29 cellular contexts compared by ENCODE assay signal in genomic region chr21:20943476-20944085, GRCh38. TPM values are rescaled to one million over a fixed set of nuclear protein-coding genes. Genes with fewer than 3 reads are reported as not detected.
DNase-seq lines count a peak whose midpoint lies in the region; ATAC-seq and TF ChIP-seq lines count a peak whose summit lies in the region.
"Had no signal": no experiment of that assay in that cellular context is flagged by ENCODE, and none has a peak within 500 bp of the region (broad histone marks: within the 10 kb centered on the region; RNA-seq: fewer than 3 reads in every experiment).

No MANE protein-coding gene starts in this region.

- no peak overlapping the region for H3K27ac ChIP-seq in CD4-positive, alpha-beta T cell (ENCODE audit: low read depth, low read length)
- H3K27ac ChIP-seq: BLaER1 treated with 17β-estradiol and CSF1 and Interleukin-3, amounts not matched to agents 10 nM and 100 nM; left ventricle myocardium inferior; Peyer's patch; right atrium auricular region; spleen; suprapubic skin had no signal

- no peaks in the 10 kb centered on the region for H3K9me3 Mint-ChIP-seq in CD4-positive, alpha-beta T cell
- H3K9me3 Mint-ChIP-seq: activated naive CD4-positive, alpha-beta T cell treated with anti-CD3 and anti-CD28 coated beads, Interleukin-2, amount 10 ng/mL, durations not matched to agents 7 days and 5 days; endodermal cell had no signal

- no peaks in the 10 kb centered on the region for H3K27me3 Mint-ChIP-seq in CD4-positive, alpha-beta T cell
- H3K27me3 Mint-ChIP-seq: activated CD4-positive, alpha-beta T cell treated with anti-CD3 and anti-CD28 coated beads, Interleukin-2, amount 10 ng/mL, durations not matched to agents 7 days and 5 days; activated naive CD4-positive, alpha-beta T cell treated with anti-CD3 and anti-CD28 coated beads, Interleukin-2, amount 10 ng/mL, durations not matched to agents 7 days and 5 days had no signal

- no peaks in the 10 kb centered on the region for H3K9me3 ChIP-seq in CD4-positive, alpha-beta T cell (ENCODE audit: control insufficient read depth, low read length)
- H3K9me3 ChIP-seq: BLaER1 treated with 17β-estradiol and CSF1 and Interleukin-3, amounts not matched to agents 10 nM and 100 nM; Caco-2; left ventricle myocardium inferior; Peyer's patch; right atrium auricular region; spleen; suprapubic skin had no signal

- H3K4me1 Mint-ChIP-seq in CD4-positive, alpha-beta T cell (ENCODE audit: low read depth) = no peaks in the 10 kb centered on the region
- H3K4me1 Mint-ChIP-seq: activated CD4-positive, alpha-beta T cell treated with anti-CD3 and anti-CD28 coated beads, Interleukin-2, amount 10 ng/mL, durations not matched to agents 7 days and 5 days; activated naive CD4-positive, alpha-beta T cell treated with anti-CD3 and anti-CD28 coated beads, Interleukin-2, amount 10 ng/mL, durations not matched to agents 7 days and 5 days; endodermal cell; stimulated activated effector memory CD8-positive, alpha-beta T cell treated with anti-CD3 and anti-CD28 coated beads, Interleukin-12 subunit alpha, Interleukin-12 subunit beta, amount 100 ng/mL, for 72 hours had no signal

- no peaks in the 10 kb centered on the region for H3K36me3 Mint-ChIP-seq in CD4-positive, alpha-beta T cell (ENCODE audit: low read depth)
- H3K36me3 Mint-ChIP-seq: activated naive CD4-positive, alpha-beta T cell treated with anti-CD3 and anti-CD28 coated beads, Interleukin-2, amount 10 ng/mL, durations not matched to agents 7 days and 5 days; stimulated activated effector memory CD8-positive, alpha-beta T cell treated with anti-CD3 and anti-CD28 coated beads, Interleukin-12 subunit alpha, Interleukin-12 subunit beta, amount 100 ng/mL, for 72 hours had no signal

- DNase-seq in NCI-H2227 (lab: John Stamatoyannopoulos, UW; ENCODE audit: unreplicated experiment) = peak; percentile 52
- peak in 34 of 56 donors; percentile 1 to 66 (median 28) for DNase-seq in amygdala (lab: John Stamatoyannopoulos, UW)
- DNase-seq in hippocampal formation (lab: John Stamatoyannopoulos, UW) = peak; percentile 22 to 73
- peak in 6 of 10 donors; percentile 16 to 70 (median 32) for DNase-seq in posterior cingulate gyrus
- no peak for DNase-seq in CD4-positive, alpha-beta T cell
- DNase-seq: ACHN; activated CD4-positive, alpha-beta T cell treated with anti-CD3 and anti-CD28 coated beads, Interleukin-2, amount 10 ng/mL, durations not matched to agents 7 days and 5 days; activated naive CD4-positive, alpha-beta T cell treated with anti-CD3 and anti-CD28 coated beads, Interleukin-2, amount 10 ng/mL, durations not matched to agents 7 days and 5 days; Caco-2; cortex of kidney; DND-41; endodermal cell; KBM-7; left ventricle myocardium inferior; naive thymus-derived CD4-positive, alpha-beta T cell; NCI-H1436; NCI-H526; Peyer's patch; SIG-M5; spleen; T1000 had no signal

- intact Hi-C loops in posterior cingulate gyrus (cut with DNase I) = no loop called here
- intact Hi-C loops in CD4-positive, alpha-beta T cell (cut with DNase I, micrococcal nuclease) = no loop called here

- ATAC-seq in GM18873 (IDR thresholded peaks at IDR 0.05; ENCODE audit: low FRiP score, unreplicated experiment) (no peak), GM21526 (IDR thresholded peaks at IDR 0.05; ENCODE audit: low FRiP score, unreplicated experiment) (no peak), HG03442 (IDR thresholded peaks at IDR 0.05; ENCODE audit: unreplicated experiment) (no peak)
- no peak for ATAC-seq in CD4-positive, alpha-beta T cell (ENCODE audit: poor library complexity)
- ATAC-seq: esophagus mucosa; naive thymus-derived CD4-positive, alpha-beta T cell; stimulated activated effector memory CD8-positive, alpha-beta T cell treated with anti-CD3 and anti-CD28 coated beads, Interleukin-12 subunit alpha, Interleukin-12 subunit beta, amount 100 ng/mL, for 72 hours had no signal

- POLR2A ChIA-PET in CD4-positive, alpha-beta T cell (lab: Charles Lee) = no interaction called here

- CTCF ChIA-PET in CD4-positive, alpha-beta T cell (lab: Charles Lee) = no interaction called here

- no peak overlapping the region for H3K4me3 Mint-ChIP-seq in CD4-positive, alpha-beta T cell
- H3K4me3 Mint-ChIP-seq: activated CD4-positive, alpha-beta T cell treated with anti-CD3 and anti-CD28 coated beads, Interleukin-2, amount 10 ng/mL, durations not matched to agents 7 days and 5 days; activated naive CD4-positive, alpha-beta T cell treated with anti-CD3 and anti-CD28 coated beads, Interleukin-2, amount 10 ng/mL, durations not matched to agents 7 days and 5 days; endodermal cell; naive thymus-derived CD4-positive, alpha-beta T cell; stimulated activated effector memory CD8-positive, alpha-beta T cell treated with anti-CD3 and anti-CD28 coated beads, Interleukin-12 subunit alpha, Interleukin-12 subunit beta, amount 100 ng/mL, for 72 hours had no signal

- TF ChIP-seq CTCF in CD4-positive, alpha-beta T cell (IDR thresholded peaks at IDR 0.05) = no peak

- no peak overlapping the region for H3K27ac Mint-ChIP-seq in CD4-positive, alpha-beta T cell
- H3K27ac Mint-ChIP-seq: activated CD4-positive, alpha-beta T cell treated with anti-CD3 and anti-CD28 coated beads, Interleukin-2, amount 10 ng/mL, durations not matched to agents 7 days and 5 days; activated naive CD4-positive, alpha-beta T cell treated with anti-CD3 and anti-CD28 coated beads, Interleukin-2, amount 10 ng/mL, durations not matched to agents 7 days and 5 days; endodermal cell; naive thymus-derived CD4-positive, alpha-beta T cell; stimulated activated effector memory CD8-positive, alpha-beta T cell treated with anti-CD3 and anti-CD28 coated beads, Interleukin-12 subunit alpha, Interleukin-12 subunit beta, amount 100 ng/mL, for 72 hours had no signal

- H3K27me3 ChIP-seq in CD4-positive, alpha-beta T cell (ENCODE audit: control insufficient read depth, insufficient read depth, low read length) = no peaks in the 10 kb centered on the region
- H3K27me3 ChIP-seq: BLaER1 treated with 17β-estradiol and CSF1 and Interleukin-3, amounts not matched to agents 10 nM and 100 nM; Peyer's patch; right atrium auricular region; spleen; suprapubic skin had no signal

RNA-seq across cellular contexts. Expression of gene NCAM2, which starts 54.6 kb away (rescaled TPM):
- total RNA-seq in CD4-positive, alpha-beta T cell = not detected
- total RNA-seq: activated CD4-positive, alpha-beta T cell treated with anti-CD3 and anti-CD28 coated beads, Interleukin-2, amount 10 ng/mL, durations not matched to agents 7 days and 5 days; Caco-2; esophagus mucosa; naive thymus-derived CD4-positive, alpha-beta T cell had no signal

Comparison
In these comparisons a context has a peak if more than half of its experiments do, and no peak if none do; other contexts are left out.
1. DNase-seq: peak in NCI-H2227 (single experiment), amygdala (34 of 56), hippocampal formation (2 of 2) and posterior cingulate gyrus (6 of 10); none in CD4-positive, alpha-beta T cell (0 of 10).